ENCODE assay signal across 14 cellular contexts in genomic region chr5:39775458-39776365, GRCh38.
A peak's percentile ranks its signal among the peaks of the same experiment; 100 is the strongest.
DNase-seq lines count a peak whose midpoint lies in the region; ATAC-seq and TF ChIP-seq lines count a peak whose summit lies in the region.
"Had no signal": no experiment of that assay in that cellular context is flagged by ENCODE, and none has a peak within 500 bp of the region (broad histone marks: within the 10 kb centered on the region; RNA-seq: fewer than 3 reads in every experiment).

No MANE protein-coding gene starts in this region.

- no peak overlapping the region for H3K4me3 ChIP-seq in mesenchymal stem cell (ENCODE audit: insufficient read depth in 1 of 2, low read depth in 1 of 2, low read length in 2 of 2)
- H3K4me3 ChIP-seq: BLaER1 treated with 17β-estradiol and CSF1 and Interleukin-3, amounts not matched to agents 10 nM and 100 nM; sigmoid colon had no signal

- no peak for ATAC-seq in activated naive CD8-positive, alpha-beta T cell treated with anti-CD3 and anti-CD28 coated beads, Interleukin-2, amount 50 U/mL, for 24 hours
- no peak for ATAC-seq in T-helper 17 cell

- no peak overlapping the region for H2AFZ ChIP-seq in mesenchymal stem cell (ENCODE audit: low read depth, low read length)

- peak overlapping the region; percentile 70 for H3K9ac ChIP-seq in mesenchymal stem cell (ENCODE audit: low read length)
- H3K9ac ChIP-seq: BLaER1 treated with 17β-estradiol and CSF1 and Interleukin-3, amounts not matched to agents 10 nM and 100 nM had no signal

- H3K4me2 ChIP-seq in mesenchymal stem cell (ENCODE audit: low read length, poor library complexity, severe bottlenecking) = no peak overlapping the region
- H3K4me2 ChIP-seq: BLaER1 treated with 17β-estradiol and CSF1 and Interleukin-3, amounts not matched to agents 10 nM and 100 nM had no signal

- peak; percentile 58 for DNase-seq in AG09319 (ENCODE audit: extremely low read depth, low read depth)
- peak; percentile 91 for DNase-seq in M059J (ENCODE audit: low read depth)
- peak; percentile 88 for DNase-seq in dedifferentiated amniotic fluid mesenchymal stem cell (ENCODE audit: extremely low spot score)
- DNase-seq in mesenchymal stem cell = peak; percentile 89
- DNase-seq in activated naive CD8-positive, alpha-beta T cell treated with anti-CD3 and anti-CD28 coated beads, Interleukin-2, amount 50 U/mL, for 24 hours = no peak
- DNase-seq in 8988T = no peak
- DNase-seq in central memory CD4-positive, alpha-beta T cell = no peak
- no peak for DNase-seq in T-helper 17 cell
- DNase-seq: activated CD4-positive, alpha-beta T cell treated with anti-CD3 and anti-CD28 coated beads, Interleukin-2, amount 50 U/mL, for 4 hours; activated naive CD4-positive, alpha-beta T cell treated with anti-CD3 and anti-CD28 coated beads for 36 hours; NCI-H1417; sigmoid colon; T-helper 1 cell had no signal

- 83% methylated on average over 5 of the region's 6 CpGs for whole genome bisulfite sequencing in mesenchymal stem cell

- no peaks in the 10 kb centered on the region for H3K36me3 Mint-ChIP-seq in activated naive CD8-positive, alpha-beta T cell treated with anti-CD3 and anti-CD28 coated beads, Interleukin-2, amount 50 U/mL, for 24 hours (ENCODE audit: low read depth)
- H3K36me3 Mint-ChIP-seq in T-helper 17 cell (ENCODE audit: low read depth) = peaks cover 2% of the 10 kb centered on the region

- H2BK12ac ChIP-seq in mesenchymal stem cell (ENCODE audit: low read length in 2 of 2) = no peak overlapping the region

- no peaks in the 10 kb centered on the region for H3K9me3 Mint-ChIP-seq in activated naive CD8-positive, alpha-beta T cell treated with anti-CD3 and anti-CD28 coated beads, Interleukin-2, amount 50 U/mL, for 24 hours
- H3K9me3 Mint-ChIP-seq: activated naive CD4-positive, alpha-beta T cell treated with anti-CD3 and anti-CD28 coated beads for 36 hours had no signal

- no peaks in the 10 kb centered on the region for H3K4me1 Mint-ChIP-seq in activated naive CD8-positive, alpha-beta T cell treated with anti-CD3 and anti-CD28 coated beads, Interleukin-2, amount 50 U/mL, for 24 hours
- H3K4me1 Mint-ChIP-seq in T-helper 17 cell = peaks cover 2% of the 10 kb centered on the region

- TF ChIP-seq CTCF in AG09319 (IDR thresholded peaks at IDR 0.05; ENCODE audit: low read depth, low read length) = no peak

- H3K27me3 Mint-ChIP-seq in activated naive CD8-positive, alpha-beta T cell treated with anti-CD3 and anti-CD28 coated beads, Interleukin-2, amount 50 U/mL, for 24 hours = peaks cover 14% of the 10 kb centered on the region
- peaks cover 34% of the 10 kb centered on the region for H3K27me3 Mint-ChIP-seq in T-helper 17 cell

- H3K36me3 ChIP-seq in mesenchymal stem cell (ENCODE audit: control insufficient read depth in 1 of 2, insufficient read depth in 2 of 2, low read depth in 1 of 2, low read length in 2 of 2) = no peaks in the 10 kb centered on the region
- H3K36me3 ChIP-seq: BLaER1 treated with 17β-estradiol and CSF1 and Interleukin-3, amounts not matched to agents 10 nM and 100 nM; sigmoid colon had no signal

- peak overlapping the region; percentile 16 to 78 for H3K18ac ChIP-seq in mesenchymal stem cell (ENCODE audit: low read depth in 1 of 2, low read length in 2 of 2)

- H3K14ac ChIP-seq in mesenchymal stem cell (ENCODE audit: low read length in 2 of 2) = no peak overlapping the region

- no peak overlapping the region for H3K23ac ChIP-seq in mesenchymal stem cell (ENCODE audit: low read length in 2 of 2)

- H3K4me3 Mint-ChIP-seq in activated naive CD8-positive, alpha-beta T cell treated with anti-CD3 and anti-CD28 coated beads, Interleukin-2, amount 50 U/mL, for 24 hours = no peak overlapping the region
- H3K4me3 Mint-ChIP-seq in T-helper 17 cell = no peak overlapping the region
- H3K4me3 Mint-ChIP-seq: activated naive CD4-positive, alpha-beta T cell treated with anti-CD3 and anti-CD28 coated beads for 36 hours had no signal

- H3K79me1 ChIP-seq in mesenchymal stem cell (replicated peaks; ENCODE audit: low read length, poor library complexity, severe bottlenecking) = no peaks in the 10 kb centered on the region

- no peak overlapping the region for H3K27ac Mint-ChIP-seq in activated naive CD8-positive, alpha-beta T cell treated with anti-CD3 and anti-CD28 coated beads, Interleukin-2, amount 50 U/mL, for 24 hours
- no peak overlapping the region for H3K27ac Mint-ChIP-seq in T-helper 17 cell
- H3K27ac Mint-ChIP-seq: activated naive CD4-positive, alpha-beta T cell treated with anti-CD3 and anti-CD28 coated beads for 36 hours had no signal

- H3K4me1 ChIP-seq in mesenchymal stem cell (ENCODE audit: control insufficient read depth, insufficient read depth, low read depth, low read length) = peaks cover 2% of the 10 kb centered on the region
- H3K4me1 ChIP-seq: BLaER1 treated with 17β-estradiol and CSF1 and Interleukin-3, amounts not matched to agents 10 nM and 100 nM had no signal

- H3K9me3 ChIP-seq in mesenchymal stem cell (ENCODE audit: control insufficient read depth, low read length) = no peaks in the 10 kb centered on the region
- no peaks in the 10 kb centered on the region for H3K9me3 ChIP-seq in T-helper 17 cell (ENCODE audit: control insufficient read depth, low read length, poor library complexity, severe bottlenecking)
- H3K9me3 ChIP-seq: BLaER1 treated with 17β-estradiol and CSF1 and Interleukin-3, amounts not matched to agents 10 nM and 100 nM; sigmoid colon had no signal

- H4K91ac ChIP-seq in mesenchymal stem cell (ENCODE audit: low read length) = no peak overlapping the region

- peak overlapping the region; percentile 61 for H3K27ac ChIP-seq in mesenchymal stem cell (ENCODE audit: low read length, poor library complexity, severe bottlenecking)
- H3K27ac ChIP-seq: BLaER1 treated with 17β-estradiol and CSF1 and Interleukin-3, amounts not matched to agents 10 nM and 100 nM; sigmoid colon had no signal

- H3K4ac ChIP-seq in mesenchymal stem cell (ENCODE audit: low read depth in 1 of 2, low read length in 2 of 2) = no peak overlapping the region

- no peak overlapping the region for H2BK5ac ChIP-seq in mesenchymal stem cell (ENCODE audit: low read depth, low read length, poor library complexity, severe bottlenecking)

- H2BK15ac ChIP-seq in mesenchymal stem cell (ENCODE audit: low read depth, poor library complexity, severe bottlenecking) = no peak overlapping the region

- peak overlapping the region; percentile 23 for H2AK5ac ChIP-seq in mesenchymal stem cell (ENCODE audit: low read length, severe bottlenecking)

- no peak overlapping the region for H4K8ac ChIP-seq in mesenchymal stem cell (ENCODE audit: low read length)

- no peak overlapping the region for H2BK120ac ChIP-seq in mesenchymal stem cell (ENCODE audit: low read depth, low read length)

- H3K27me3 ChIP-seq in mesenchymal stem cell (ENCODE audit: control insufficient read depth in 1 of 2, insufficient read depth in 1 of 2, low read length in 2 of 2) = no peaks in the 10 kb centered on the region
- H3K27me3 ChIP-seq: BLaER1 treated with 17β-estradiol and CSF1 and Interleukin-3, amounts not matched to agents 10 nM and 100 nM; sigmoid colon had no signal

Comparison
In these comparisons a context has a peak if more than half of its experiments do, and no peak if none do; other contexts are left out.
1. DNase-seq: peak in AG09319 (single experiment), M059J (single experiment), dedifferentiated amniotic fluid mesenchymal stem cell (single experiment) and mesenchymal stem cell (single experiment); none in activated naive CD8-positive, alpha-beta T cell treated with anti-CD3 and anti-CD28 coated beads, Interleukin-2, amount 50 U/mL, for 24 hours (single experiment), 8988T (single experiment), central memory CD4-positive, alpha-beta T cell (single experiment) and T-helper 17 cell (0 of 3).